Comparison of ENCODE assay signal across 9 cellular contexts in genomic region chr22:46684706-46685105, GRCh38.
DNase-seq lines count a peak whose midpoint lies in the region; ATAC-seq and TF ChIP-seq lines count a peak whose summit lies in the region.
"Had no signal": no experiment of that assay in that cellular context is flagged by ENCODE, and none has a peak within 500 bp of the region (broad histone marks: within the 10 kb centered on the region; RNA-seq: fewer than 3 reads in every experiment).

No MANE protein-coding gene starts in this region.

- no peak overlapping the region for H3K4me3 Mint-ChIP-seq in activated naive CD8-positive, alpha-beta T cell treated with anti-CD3 and anti-CD28 coated beads, Interleukin-2, amount 50 U/mL, for 24 hours

- peak in 1 of 2 experiments; percentile 59 for DNase-seq in HL-60 (ENCODE audit: low read depth in 1 of 2, low spot score in 1 of 2)
- no peak for DNase-seq in activated naive CD8-positive, alpha-beta T cell treated with anti-CD3 and anti-CD28 coated beads, Interleukin-2, amount 50 U/mL, for 24 hours
- DNase-seq in UCSD-AML1 (lab: John Stamatoyannopoulos, UW; ENCODE audit: unreplicated experiment), result no peak
- no peak for DNase-seq in Ammon's horn (ENCODE audit: low spot score)
- no peak for DNase-seq in stimulated activated CD4-positive, alpha-beta T cell treated with anti-CD3 and anti-CD28 coated beads, Interleukin-4, amount 100 ng/mL, for 24 hours
- no peak for DNase-seq in activated CD8-positive, alpha-beta memory T cell treated with anti-CD3 and anti-CD28 coated beads, Interleukin-2, amount 50 U/mL, for 4 hours

- no peak for TF ChIP-seq CTCF in C4-2B (conservative IDR thresholded peaks at IDR 0.05)
- TF ChIP-seq CTCF in HL-60 (IDR thresholded peaks at IDR 0.05; ENCODE audit: insufficient read depth, low read length), result no peak

- peaks cover 14% of the 10 kb centered on the region for H3K36me3 Mint-ChIP-seq in activated naive CD8-positive, alpha-beta T cell treated with anti-CD3 and anti-CD28 coated beads, Interleukin-2, amount 50 U/mL, for 24 hours (ENCODE audit: low read depth)

- peak overlapping the region; percentile 39 for H3K27ac Mint-ChIP-seq in activated naive CD8-positive, alpha-beta T cell treated with anti-CD3 and anti-CD28 coated beads, Interleukin-2, amount 50 U/mL, for 24 hours

- H3K27me3 Mint-ChIP-seq in activated naive CD8-positive, alpha-beta T cell treated with anti-CD3 and anti-CD28 coated beads, Interleukin-2, amount 50 U/mL, for 24 hours, result no peaks in the 10 kb centered on the region

- no peak overlapping the region for H3K4me3 ChIP-seq in HL-60 (replicated peaks; ENCODE audit: insufficient read depth, low read length)
- H3K4me3 ChIP-seq: skin epidermis had no signal

- peak overlapping the region; percentile 13; the same call in 1 of the 2 replicates for H3K27ac ChIP-seq in C4-2B
- H3K27ac ChIP-seq in HL-60 (replicated peaks), result peak overlapping the region; percentile 93

- no peaks in the 10 kb centered on the region for H3K9me3 Mint-ChIP-seq in activated naive CD8-positive, alpha-beta T cell treated with anti-CD3 and anti-CD28 coated beads, Interleukin-2, amount 50 U/mL, for 24 hours

- H3K4me1 Mint-ChIP-seq in activated naive CD8-positive, alpha-beta T cell treated with anti-CD3 and anti-CD28 coated beads, Interleukin-2, amount 50 U/mL, for 24 hours, result peaks cover 19% of the 10 kb centered on the region

- H3K27me3 ChIP-seq in HL-60 (ENCODE audit: insufficient read depth, poor library complexity, severe bottlenecking), result no peaks in the 10 kb centered on the region

- peak; percentile 85 for ATAC-seq in GM19397 (IDR thresholded peaks at IDR 0.05; ENCODE audit: unreplicated experiment)
- no peak for ATAC-seq in activated naive CD8-positive, alpha-beta T cell treated with anti-CD3 and anti-CD28 coated beads, Interleukin-2, amount 50 U/mL, for 24 hours
